In the genomic region with DNA sequence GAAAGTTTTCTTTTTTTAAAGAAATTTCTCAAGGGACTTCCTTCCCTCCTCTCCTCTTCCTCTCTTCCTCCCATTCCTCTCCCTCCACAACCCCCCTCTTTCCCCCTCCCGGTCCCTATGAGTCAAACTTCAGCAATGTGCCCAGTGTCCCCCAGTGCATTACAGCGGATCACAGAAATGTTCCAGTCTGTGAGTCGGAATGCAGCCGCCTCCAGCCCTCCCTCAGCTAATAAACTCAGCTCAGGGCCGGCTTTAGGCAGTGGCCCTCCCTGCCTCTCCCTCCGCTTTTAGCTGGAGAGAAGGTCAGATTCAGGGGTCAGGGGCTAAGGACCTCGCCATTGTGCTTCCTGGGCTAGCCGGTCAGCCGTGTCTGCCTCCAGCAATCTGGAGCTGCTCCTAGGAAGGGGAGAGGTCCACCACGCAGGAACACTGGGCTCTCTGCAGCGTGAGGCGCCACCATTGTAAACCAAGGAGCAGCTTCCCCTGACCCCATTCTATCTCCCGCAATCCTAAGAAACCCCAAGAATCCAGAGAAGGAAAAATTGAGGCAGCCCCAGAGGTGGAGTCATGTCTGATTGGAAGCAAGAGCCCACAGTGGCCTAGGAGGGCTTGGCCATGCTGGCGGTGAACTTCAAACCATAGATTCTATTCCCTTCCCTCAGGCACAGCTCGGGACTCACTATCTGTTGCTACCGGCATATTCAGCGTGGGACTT, we compare ENCODE assay signal across 8 cellular contexts. TPM values are rescaled to one million over a fixed set of nuclear protein-coding genes. Genes with fewer than 3 reads are reported as not detected.
DNase-seq lines count a peak whose midpoint lies in the region; ATAC-seq and TF ChIP-seq lines count a peak whose summit lies in the region.

No MANE protein-coding gene starts in this region.

- H3K4me3 Mint-ChIP-seq in CD4-positive, alpha-beta T cell, result peak overlapping the region; percentile 94
- H3K4me3 Mint-ChIP-seq in progenitor cell of endocrine pancreas (ENCODE audit: low read depth), result peak overlapping the region; percentile 83

- no peaks in the 10 kb centered on the region for H3K27me3 Mint-ChIP-seq in CD4-positive, alpha-beta T cell
- H3K27me3 Mint-ChIP-seq in progenitor cell of endocrine pancreas, result no peaks in the 10 kb centered on the region

- H3K79me2 ChIP-seq in KMS-11 (ENCODE audit: insufficient read depth, low read depth), result peaks cover 47% of the 10 kb centered on the region

- H3K9me3 ChIP-seq in CD4-positive, alpha-beta T cell (ENCODE audit: control insufficient read depth, low read length), result no peaks in the 10 kb centered on the region
- no peaks in the 10 kb centered on the region for H3K9me3 ChIP-seq in adrenal gland (replicated peaks in 1 of 3)

- POLR2A ChIA-PET in CD4-positive, alpha-beta T cell (lab: Charles Lee), result interaction anchor here (0.6 to 7.3 kb wide), 6 partner anchors 13 to 1078 kb away, joined by 3 to 183 read pairs (median 4); a partner anchor contains a TSS

- H4K20me1 ChIP-seq in KMS-11 (ENCODE audit: insufficient read depth), result no peaks in the 10 kb centered on the region

- H3K36me3 ChIP-seq in KMS-11 (ENCODE audit: insufficient read depth) (no peaks in the 10 kb centered on the region), adrenal gland (replicated peaks in 1 of 2) (no peaks in the 10 kb centered on the region)

- peak overlapping the region; percentile 95 for H3K9ac ChIP-seq in KMS-11

- no peaks in the 10 kb centered on the region for H3K9me3 Mint-ChIP-seq in CD4-positive, alpha-beta T cell
- no peaks in the 10 kb centered on the region for H3K9me3 Mint-ChIP-seq in progenitor cell of endocrine pancreas (ENCODE audit: low read depth)

- H3K27ac ChIP-seq in CD4-positive, alpha-beta T cell (ENCODE audit: low read depth, low read length), result peak overlapping the region; percentile 89
- H3K27ac ChIP-seq in KMS-11 (peak overlapping the region; percentile 89), adrenal gland (peak overlapping the region; percentile 95 to 100 (median 99))

- H3K4me3 ChIP-seq in KMS-11 (IDR thresholded peaks at IDR 0.05; ENCODE audit: insufficient read depth, low read depth, low read length), result no peak overlapping the region
- H3K4me3 ChIP-seq in adrenal gland, result peak overlapping the region in 2 of 4 donors; percentile 77 to 96

- peak; percentile 56 to 98 for TF ChIP-seq POLR2A in adrenal gland (IDR thresholded peaks at IDR 0.05)

- no peak for ATAC-seq in CD4-positive, alpha-beta T cell (ENCODE audit: poor library complexity)
- peak; percentile 73 to 81 for ATAC-seq in left cardiac atrium

- no peaks in the 10 kb centered on the region for H3K27me3 ChIP-seq in CD4-positive, alpha-beta T cell (ENCODE audit: control insufficient read depth, insufficient read depth, low read length)
- H3K27me3 ChIP-seq in KMS-11 (ENCODE audit: insufficient read depth, low read depth) (no peaks in the 10 kb centered on the region), adrenal gland (no peaks in the 10 kb centered on the region)

- intact Hi-C loops in CD4-positive, alpha-beta T cell (cut with DNase I, micrococcal nuclease), result loop anchor here in 1 of 2 experiments (2.0 to 10.0 kb wide), 2 partner anchors 14 to 1606 kb away; no protein-coding TSS in a partner anchor
- intact Hi-C loops in adrenal gland (cut with DNase I), result no loop called here
- intact Hi-C loops in left cardiac atrium (cut with DNase I), result no loop called here

- 25 to 30% (median 25%) methylated on average over 13 to 17 of the region's 17 CpGs for WGBS in adrenal gland, 4 donors

- H3K27ac Mint-ChIP-seq in CD4-positive, alpha-beta T cell, result peak overlapping the region; percentile 89
- peak overlapping the region; percentile 99 for H3K27ac Mint-ChIP-seq in progenitor cell of endocrine pancreas

- CTCF ChIA-PET in CD4-positive, alpha-beta T cell (lab: Charles Lee), result interaction anchor here (1.0 to 10.5 kb wide), 5 partner anchors 10 to 42 kb away, joined by 3 to 164 read pairs (median 4); no protein-coding TSS in a partner anchor

- peaks cover 79% of the 10 kb centered on the region for H3K4me1 ChIP-seq in KMS-11 (ENCODE audit: low read depth, poor library complexity, severe bottlenecking)
- peaks cover 57 to 79% of the 10 kb centered on the region in 2 donors for H3K4me1 ChIP-seq in adrenal gland (replicated peaks in 1 of 2)

- TF ChIP-seq CTCF in CD4-positive, alpha-beta T cell (IDR thresholded peaks at IDR 0.05), result no peak
- no peak for TF ChIP-seq CTCF in KMS-11 (conservative IDR thresholded peaks at IDR 0.05; ENCODE audit: low read depth, low read length)
- no peak for TF ChIP-seq CTCF in adrenal gland (IDR thresholded peaks at IDR 0.05)
- TF ChIP-seq CTCF in progenitor cell of endocrine pancreas (IDR thresholded peaks at IDR 0.05; ENCODE audit: unreplicated experiment), result no peak

- H3K4me1 Mint-ChIP-seq in CD4-positive, alpha-beta T cell (ENCODE audit: low read depth), result peaks cover 89% of the 10 kb centered on the region
- H3K4me1 Mint-ChIP-seq in progenitor cell of endocrine pancreas (ENCODE audit: low read depth), result peaks cover 40% of the 10 kb centered on the region

- peaks cover 13% of the 10 kb centered on the region for H3K36me3 Mint-ChIP-seq in CD4-positive, alpha-beta T cell (ENCODE audit: low read depth)
- no peaks in the 10 kb centered on the region for H3K36me3 Mint-ChIP-seq in progenitor cell of endocrine pancreas (ENCODE audit: insufficient read depth)

- peak overlapping the region; percentile 98 for H3K4me2 ChIP-seq in KMS-11

- peak overlapping the region; percentile 51; the same call in 1 of the 2 replicates for H2AFZ ChIP-seq in KMS-11 (ENCODE audit: low read depth)

- no peak for DNase-seq in CD4-positive, alpha-beta T cell
- DNase-seq in adrenal gland (peak; percentile 85 to 97 (median 96)), left cardiac atrium (peak; percentile 90), progenitor cell of endocrine pancreas (ENCODE audit: low spot score, unreplicated experiment) (peak; percentile 46), NCI-H1092 (lab: John Stamatoyannopoulos, UW) (no peak), cerebellum (ENCODE audit: low spot score) (no peak)
- DNase-seq in activated effector memory CD4-positive, alpha-beta T cell treated with Interleukin-2 at 50 U/mL for 16 hours, result no peak

RNA-seq across cellular contexts. Expression of a gene that starts 1.1 kb away (rescaled TPM):
- total RNA-seq in CD4-positive, alpha-beta T cell, result 100 to 1,000 TPM; 116 to 122 TPM
- total RNA-seq in adrenal gland (100 to 1,000 TPM in 5 of 8 donors, 10 to 100 TPM in 3; 66.6 to 178 (median 147) TPM), left cardiac atrium (10 to 100 TPM; 41.6 to 58.0 TPM), progenitor cell of endocrine pancreas (80.0 and 81.0 TPM in 2 replicates), cerebellum (12.1 TPM)
- polyA plus RNA-seq in adrenal gland, result 100 to 1,000 TPM; 110 to 184 (median 164) TPM

RNA-seq across cellular contexts. Expression of a gene that starts 47.8 kb away (rescaled TPM):
- 1 to 10 TPM; 4.5 to 5.8 TPM for total RNA-seq in CD4-positive, alpha-beta T cell
- total RNA-seq in adrenal gland (10 to 100 TPM; 52.5 to 91.9 (median 73.6) TPM), left cardiac atrium (10 to 100 TPM; 22.1 to 28.9 TPM), progenitor cell of endocrine pancreas (15.1 and 16.2 TPM in 2 replicates), cerebellum (7.8 TPM)
- 10 to 100 TPM; 36.3 to 51.0 (median 44.8) TPM for polyA plus RNA-seq in adrenal gland

Comparison
In these comparisons a context has a peak if more than half of its experiments do, and no peak if none do; other contexts are left out.
1. DNase-seq: peak in adrenal gland (7 of 7), left cardiac atrium (single experiment) and progenitor cell of endocrine pancreas (single experiment); none in CD4-positive, alpha-beta T cell (0 of 10), NCI-H1092 (single experiment), cerebellum (single experiment) and activated effector memory CD4-positive, alpha-beta T cell treated with Interleukin-2 at 50 U/mL for 16 hours (single experiment).
2. Peak in every context shown above with its lines, with median percentiles within 50 percentile points of each other: H3K27ac ChIP-seq.